18 cellular contexts compared by ENCODE assay signal in genomic region chr18:48674758-48675157, GRCh38.
DNase-seq lines count a peak whose midpoint lies in the region; ATAC-seq, FAIRE-seq and TF ChIP-seq lines count a peak whose summit lies in the region.
"Had no signal": no experiment of that assay in that cellular context is flagged by ENCODE, and none has a peak within 500 bp of the region (broad histone marks: within the 10 kb centered on the region; RNA-seq: fewer than 3 reads in every experiment).

No MANE protein-coding gene starts in this region.

- peaks cover 16% of the 10 kb centered on the region for H3K79me2 ChIP-seq in osteoblast (ENCODE audit: insufficient read depth, low read length)

- H3K4me3 Mint-ChIP-seq in HFFc6: no peak overlapping the region
- H3K4me3 Mint-ChIP-seq in activated T-helper 17 cell treated with anti-CD3 and anti-CD28 coated beads, Interleukin-2, amount 50 U/mL, for 72 hours: no peak overlapping the region
- H3K4me3 Mint-ChIP-seq: activated naive CD4-positive, alpha-beta T cell treated with anti-CD3 and anti-CD28 coated beads, Interleukin-2, amount 50 U/mL, for 24 hours; activated T-helper 1 cell treated with anti-CD3 and anti-CD28 coated beads, Interleukin-12 subunit alpha, Interleukin-12 subunit beta, Interleukin-2, Interleukin-4 antibody, amounts not matched to agents 30 ng/mL and 10 ng/mL and 1 ng/mL, durations not matched to agents 14 hours and 24 hours and 36 hours; neural crest cell had no signal

- DNase-seq in HFFc6 (no peak), bronchial epithelial cell (ENCODE audit: low read depth) (no peak), osteoblast (ENCODE audit: insufficient read length, low spot score, missing footprints) (no peak), thyroid gland (no peak), CD1c-positive myeloid dendritic cell (ENCODE audit: extremely low spot score) (no peak), NCI-H345 treated with DMSO at 0.1 percent for 48 hours (lab: John Stamatoyannopoulos, UW; ENCODE audit: unreplicated experiment) (no peak)
- DNase-seq: NCI-H524 treated with DMSO at 0.1 percent for 48 hours had no signal

- no peak for ATAC-seq in activated T-helper 17 cell treated with anti-CD3 and anti-CD28 coated beads, Interleukin-2, amount 50 U/mL, for 72 hours (replicated peaks)

- H3K4me1 ChIP-seq in BLaER1 (peaks cover 81% of the 10 kb centered on the region), osteoblast (ENCODE audit: insufficient read depth, low read length) (peaks cover 42% of the 10 kb centered on the region), thyroid gland (peaks cover 6 to 17% of the 10 kb centered on the region in 2 donors)
- H3K4me1 ChIP-seq: parathyroid adenoma had no signal

- peaks cover 39% of the 10 kb centered on the region for H3K4me1 Mint-ChIP-seq in HFFc6 (ENCODE audit: low read depth)
- no peaks in the 10 kb centered on the region for H3K4me1 Mint-ChIP-seq in activated T-helper 17 cell treated with anti-CD3 and anti-CD28 coated beads, Interleukin-2, amount 50 U/mL, for 72 hours
- H3K4me1 Mint-ChIP-seq: activated naive CD4-positive, alpha-beta T cell treated with anti-CD3 and anti-CD28 coated beads, Interleukin-2, amount 50 U/mL, for 24 hours had no signal

- TF ChIP-seq CTCF in HFFc6 (IDR thresholded peaks at IDR 0.05) (no peak), bronchial epithelial cell (IDR thresholded peaks at IDR 0.05; ENCODE audit: insufficient read depth, low read length, severe bottlenecking) (no peak), osteoblast (IDR thresholded peaks at IDR 0.05; ENCODE audit: extremely low read depth, low read depth, low read length) (no peak), thyroid gland (IDR thresholded peaks at IDR 0.05) (no peak)

- 0 out of 2 replicates have a peak overlapping the region, but pooled peaks have one; percentile 38 for H3K9ac ChIP-seq in BLaER1
- H3K9ac ChIP-seq: parathyroid adenoma had no signal

- peaks cover 19% of the 10 kb centered on the region for H3K36me3 ChIP-seq in BLaER1
- peaks cover 14% of the 10 kb centered on the region for H3K36me3 ChIP-seq in bronchial epithelial cell (ENCODE audit: control insufficient read depth, insufficient read depth, low read length)
- H3K36me3 ChIP-seq in osteoblast (ENCODE audit: insufficient read depth, low read length): peaks cover 19% of the 10 kb centered on the region
- peaks cover 8 to 11% of the 10 kb centered on the region in 2 donors for H3K36me3 ChIP-seq in thyroid gland
- H3K36me3 ChIP-seq: breast epithelium had no signal

- peaks cover 12% of the 10 kb centered on the region for H3K36me3 Mint-ChIP-seq in HFFc6 (ENCODE audit: low read depth)
- H3K36me3 Mint-ChIP-seq in activated T-helper 17 cell treated with anti-CD3 and anti-CD28 coated beads, Interleukin-2, amount 50 U/mL, for 72 hours (ENCODE audit: low read depth): peaks cover 8% of the 10 kb centered on the region

- peaks cover 19% of the 10 kb centered on the region for H3K9me3 ChIP-seq in BLaER1
- no peaks in the 10 kb centered on the region for H3K9me3 ChIP-seq in osteoblast (ENCODE audit: low read depth, low read length)
- no peaks in the 10 kb centered on the region for H3K9me3 ChIP-seq in thyroid gland
- H3K9me3 ChIP-seq: breast epithelium had no signal

- H3K9me3 Mint-ChIP-seq in HFFc6: no peaks in the 10 kb centered on the region; the same call in 1 of the 2 replicates
- peaks cover 5% of the 10 kb centered on the region for H3K9me3 Mint-ChIP-seq in activated T-helper 17 cell treated with anti-CD3 and anti-CD28 coated beads, Interleukin-2, amount 50 U/mL, for 72 hours
- H3K9me3 Mint-ChIP-seq: activated naive CD4-positive, alpha-beta T cell treated with anti-CD3 and anti-CD28 coated beads, Interleukin-2, amount 50 U/mL, for 24 hours had no signal

- H3K27me3 ChIP-seq in BLaER1 (no peaks in the 10 kb centered on the region), bronchial epithelial cell (ENCODE audit: control insufficient read depth, insufficient read depth, low read length) (no peaks in the 10 kb centered on the region), osteoblast (ENCODE audit: insufficient read depth, low read length) (no peaks in the 10 kb centered on the region), thyroid gland (no peaks in the 10 kb centered on the region)
- H3K27me3 ChIP-seq: breast epithelium had no signal

- peak; percentile 88 for FAIRE-seq in bronchial epithelial cell (lab: Jason Lieb, UNC)
- FAIRE-seq: colon, D721Med, H54, HTR-8/SVneo had no signal

- no peak overlapping the region for H2AFZ ChIP-seq in osteoblast (ENCODE audit: low read length)
- H2AFZ ChIP-seq: parathyroid adenoma had no signal

- H3K4me2 ChIP-seq in BLaER1: peak overlapping the region; percentile 80
- peak overlapping the region; percentile 16 for H3K4me2 ChIP-seq in osteoblast (ENCODE audit: insufficient read depth, low read length)

- H3K27ac ChIP-seq in BLaER1 (peak overlapping the region; percentile 73; the same call in 1 of the 2 replicates), osteoblast (ENCODE audit: low read depth, low read length) (peak overlapping the region; percentile 73), thyroid gland (no peak overlapping the region)
- H3K27ac ChIP-seq: breast epithelium, parathyroid adenoma had no signal

- H3K27me3 Mint-ChIP-seq in HFFc6 (ENCODE audit: insufficient read depth): peaks cover 6% of the 10 kb centered on the region
- no peaks in the 10 kb centered on the region for H3K27me3 Mint-ChIP-seq in activated T-helper 17 cell treated with anti-CD3 and anti-CD28 coated beads, Interleukin-2, amount 50 U/mL, for 72 hours
- H3K27me3 Mint-ChIP-seq: activated naive CD4-positive, alpha-beta T cell treated with anti-CD3 and anti-CD28 coated beads, Interleukin-2, amount 50 U/mL, for 24 hours had no signal

- intact Hi-C loops in thyroid gland (cut with DNase I): loop anchor here (10.0 kb wide), 3 partner anchors 370 to 770 kb away; no protein-coding TSS in a partner anchor

- peak overlapping the region; percentile 46; the same call in 1 of the 2 replicates for H3K27ac Mint-ChIP-seq in HFFc6
- H3K27ac Mint-ChIP-seq in activated T-helper 17 cell treated with anti-CD3 and anti-CD28 coated beads, Interleukin-2, amount 50 U/mL, for 72 hours: no peak overlapping the region
- H3K27ac Mint-ChIP-seq: activated naive CD4-positive, alpha-beta T cell treated with anti-CD3 and anti-CD28 coated beads, Interleukin-2, amount 50 U/mL, for 24 hours; activated T-helper 1 cell treated with anti-CD3 and anti-CD28 coated beads, Interleukin-12 subunit alpha, Interleukin-12 subunit beta, Interleukin-2, Interleukin-4 antibody, amounts not matched to agents 30 ng/mL and 10 ng/mL and 1 ng/mL, durations not matched to agents 14 hours and 24 hours and 36 hours had no signal

- 77 to 94% methylated on average over 2 of the region's 4 CpGs for WGBS in thyroid gland, 2 donors

- H3K4me3 ChIP-seq in BLaER1 (no peak overlapping the region), bronchial epithelial cell (ENCODE audit: low read depth, low read length) (no peak overlapping the region), osteoblast (ENCODE audit: insufficient read depth, low read length) (no peak overlapping the region), thyroid gland (replicated peaks in 1 of 3) (no peak overlapping the region)
- H3K4me3 ChIP-seq: breast epithelium had no signal

- no peak for TF ChIP-seq POLR2A in thyroid gland (IDR thresholded peaks at IDR 0.05)

- H4K20me1 ChIP-seq in BLaER1 (no peaks in the 10 kb centered on the region), osteoblast (ENCODE audit: insufficient read depth, low read length) (peaks cover 27% of the 10 kb centered on the region)

Comparison
In these comparisons a context has a peak if more than half of its experiments do, and no peak if none do; other contexts are left out.
1. H3K27ac ChIP-seq: peak in BLaER1 (single experiment) and osteoblast (single experiment); none in thyroid gland (0 of 3).